ENCODE assay signal across 9 cellular contexts in the genomic region with DNA sequence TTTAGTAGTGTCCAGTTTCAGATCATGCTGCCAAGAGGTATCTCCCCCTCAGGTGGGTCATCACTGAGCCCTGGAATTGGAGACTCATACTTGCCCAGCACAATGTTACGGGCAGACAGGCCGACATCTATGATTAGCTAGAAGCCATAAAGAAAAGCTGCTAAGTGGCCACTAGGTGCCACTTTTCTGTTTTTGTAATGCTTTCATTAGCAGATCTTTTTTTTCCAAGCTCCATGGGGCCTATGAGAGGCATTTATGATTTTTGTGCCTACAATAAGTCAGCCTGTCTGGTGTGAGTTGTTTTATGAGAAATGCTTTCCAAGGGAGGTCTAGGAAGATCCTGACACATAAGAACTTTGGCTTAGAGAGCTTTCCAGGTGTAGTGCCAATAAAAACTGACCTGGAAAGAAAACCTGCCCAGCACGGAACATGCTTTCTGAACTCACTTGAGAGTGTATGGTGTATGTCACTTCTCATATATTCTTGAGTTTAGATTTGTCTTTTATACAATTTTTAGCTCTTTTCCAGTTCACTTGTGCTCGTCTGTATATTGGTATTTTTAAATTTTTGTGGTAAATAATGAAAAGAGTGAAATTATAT. TPM values are rescaled to one million over a fixed set of nuclear protein-coding genes. Genes with fewer than 3 reads are reported as not detected.
DNase-seq lines count a peak whose midpoint lies in the region; ATAC-seq and TF ChIP-seq lines count a peak whose summit lies in the region.
"Had no signal": no experiment of that assay in that cellular context is flagged by ENCODE, and none has a peak within 500 bp of the region (broad histone marks: within the 10 kb centered on the region; RNA-seq: fewer than 3 reads in every experiment).

No MANE protein-coding gene starts in this region.

- no peaks in the 10 kb centered on the region for H3K27me3 Mint-ChIP-seq in nephron (ENCODE audit: low read depth)

- H3K79me2 ChIP-seq in OCI-LY3 (ENCODE audit: low read length): no peaks in the 10 kb centered on the region

- no peak overlapping the region for H3K9ac ChIP-seq in OCI-LY3 (ENCODE audit: low read length)

- no peaks in the 10 kb centered on the region for H3K9me3 Mint-ChIP-seq in nephron

- no peak overlapping the region for H3K4me2 ChIP-seq in OCI-LY3 (ENCODE audit: low read length)

- no peaks in the 10 kb centered on the region for H4K20me1 ChIP-seq in OCI-LY3 (ENCODE audit: insufficient read depth, low read length)

- DNase-seq in AG04449 (ENCODE audit: low read depth, low spot score) (peak; percentile 31), NCI-H187 (lab: John Stamatoyannopoulos, UW) (no peak)
- DNase-seq in activated T-cell treated with anti-CD3 and anti-CD28 coated beads, Interleukin-2, amount 50 U/mL, for 1 hour: no peak

- TF ChIP-seq CTCF in AG04449 (IDR thresholded peaks at IDR 0.05; ENCODE audit: insufficient read depth, low read length, missing control alignments): peak; percentile 53
- 0 out of 2 replicates have a peak, but pooled peaks have one; percentile 31 for TF ChIP-seq CTCF in GM12875 (IDR thresholded peaks at IDR 0.05; ENCODE audit: borderline replicate concordance, insufficient read depth, low read depth, low read length)
- TF ChIP-seq CTCF in OCI-LY3 (IDR thresholded peaks at IDR 0.05; ENCODE audit: low read depth, low read length): peak; percentile 45
- peak; percentile 47 to 56 (median 48) for TF ChIP-seq CTCF in nephron (IDR thresholded peaks at IDR 0.05; ENCODE audit: unreplicated experiment in 3 of 3)

- H3K4me1 ChIP-seq in OCI-LY3 (ENCODE audit: low read length): no peaks in the 10 kb centered on the region

- ATAC-seq in esophagus mucosa (peak; percentile 46), GM18511 (IDR thresholded peaks at IDR 0.05; ENCODE audit: unreplicated experiment) (no peak)

- no peak overlapping the region for H3K27ac ChIP-seq in OCI-LY3 (ENCODE audit: low read length)

- H3K4me3 Mint-ChIP-seq in nephron: no peak overlapping the region

- H3K36me3 Mint-ChIP-seq in nephron (ENCODE audit: low read depth): peaks cover 4% of the 10 kb centered on the region

- peak overlapping the region in 2 of 3 experiments; percentile 1 to 13 for H3K27ac Mint-ChIP-seq in nephron

- peaks cover 5% of the 10 kb centered on the region for H3K36me3 ChIP-seq in OCI-LY3 (replicated peaks; ENCODE audit: low read depth, low read length)

- peaks cover 6% of the 10 kb centered on the region for H3K4me1 Mint-ChIP-seq in nephron

- CTCF ChIA-PET in AG04449 (lab: Yijun Ruan, JAX): interaction anchor here (0.6 to 4.2 kb wide), 34 partner anchors 9 to 278 kb away, joined by 3 to 61 read pairs (median 4); a partner anchor contains a TSS

- no peaks in the 10 kb centered on the region for H3K9me3 ChIP-seq in OCI-LY3 (ENCODE audit: insufficient read depth, low read length)

- H3K4me3 ChIP-seq in AG04449 (ENCODE audit: low read depth, low read length) (no peak overlapping the region), GM12875 (ENCODE audit: low read depth, low read length) (no peak overlapping the region), OCI-LY3 (ENCODE audit: low read length) (no peak overlapping the region)

- H2AFZ ChIP-seq in OCI-LY3 (ENCODE audit: low read depth, low read length): no peak overlapping the region

- POLR2A ChIA-PET in AG04449 (lab: Yijun Ruan, JAX): no interaction called here

- no peaks in the 10 kb centered on the region for H3K27me3 ChIP-seq in OCI-LY3 (ENCODE audit: low read depth, low read length)

RNA-seq across cellular contexts. Expression of a gene that starts 21.8 kb away (rescaled TPM):
- total RNA-seq in esophagus mucosa: 0.76 TPM
- total RNA-seq: temporal lobe had no signal
